In the genomic region with DNA sequence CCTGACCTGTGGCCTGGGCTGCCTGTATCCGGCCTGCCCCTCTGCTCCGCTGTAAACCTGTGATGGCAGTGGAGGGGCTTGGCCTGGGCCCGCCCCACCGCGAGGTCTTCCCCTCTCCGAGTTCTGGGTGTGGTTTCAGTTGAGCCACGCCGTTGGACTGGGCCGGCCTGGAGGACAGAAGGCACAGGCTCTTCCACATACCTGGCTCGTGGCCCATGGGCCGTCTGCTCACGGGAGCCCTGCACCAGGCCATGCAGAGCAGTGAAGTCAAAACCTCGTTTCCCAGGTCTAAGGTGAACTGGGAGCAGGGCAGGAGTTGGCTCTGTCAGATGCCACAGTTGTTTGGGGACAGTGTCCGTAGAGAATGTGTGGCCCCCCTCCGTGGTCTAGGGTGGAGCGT, we compare ENCODE assay signal across 20 cellular contexts. TPM values are rescaled to one million over a fixed set of nuclear protein-coding genes. Genes with fewer than 3 reads are reported as not detected.
DNase-seq lines count a peak whose midpoint lies in the region; ATAC-seq and TF ChIP-seq lines count a peak whose summit lies in the region.
"Had no signal": no experiment of that assay in that cellular context is flagged by ENCODE, and none has a peak within 500 bp of the region (broad histone marks: within the 10 kb centered on the region; RNA-seq: fewer than 3 reads in every experiment).

No MANE protein-coding gene starts in this region.

- H3K27ac ChIP-seq in endodermal cell (ENCODE audit: low read depth, low read length): no peak overlapping the region
- H3K27ac ChIP-seq: HL-60 had no signal

- CTCF ChIA-PET in WTC11 (lab: Charles Lee): no interaction called here

- intact Hi-C loops in sciatic nerve (cut with DNase I): no loop called here

- no peak overlapping the region for H3K9ac ChIP-seq in endodermal cell (ENCODE audit: extremely low read depth, low read length, poor library complexity, severe bottlenecking)

- no peak for ATAC-seq in WTC11
- ATAC-seq in sciatic nerve: peak; percentile 5
- ATAC-seq: GM23338, PC-3 had no signal

- no peak overlapping the region for H3K4me3 ChIP-seq in endodermal cell (ENCODE audit: low read length)
- H3K4me3 ChIP-seq: GM23338 had no signal

- no peaks in the 10 kb centered on the region for H3K36me3 ChIP-seq in endodermal cell (ENCODE audit: control insufficient read depth, insufficient read depth, low read length)

- peaks cover 5% of the 10 kb centered on the region for H3K4me1 ChIP-seq in endodermal cell (ENCODE audit: control insufficient read depth, insufficient read depth, low read length)

- H3K9me3 ChIP-seq in endodermal cell (ENCODE audit: control insufficient read depth, low read length): no peaks in the 10 kb centered on the region

- 93 to 96% methylated on average over 13 to 16 of the region's 16 CpGs for WGBS in endodermal cell (ENCODE audit: insufficient coverage in 1 of 2, insufficient read length in 1 of 2), 2 experiments

- DNase-seq in DMS 273 (lab: John Stamatoyannopoulos, UW; ENCODE audit: unreplicated experiment) (peak; percentile 67), DMS 273 treated with DMSO at 0.1 percent for 48 hours (lab: John Stamatoyannopoulos, UW) (no peak), WTC11 (ENCODE audit: low spot score) (no peak), endodermal cell (peak; percentile 36), sciatic nerve (ENCODE audit: low spot score) (no peak), globus pallidus (ENCODE audit: low spot score) (no peak), kidney glomerular epithelial cell (lab: John Stamatoyannopoulos, UW) (no peak), GF-D8 (lab: John Stamatoyannopoulos, UW) (no peak)
- DNase-seq: 8988T; CD4-positive, CD25-positive, alpha-beta regulatory T cell; DMS79 treated with DMSO at 0.1 percent for 48 hours; HCEC 1CT; NCI-H1417 treated with DMSO at 0.1 percent for 48 hours; NCI-H187 treated with DMSO at 0.1 percent for 48 hours; NCI-H226; NCI-H524 treated with DMSO at 0.1 percent for 48 hours; PC-3; RPMI8226 had no signal

- no peaks in the 10 kb centered on the region for H3K27me3 ChIP-seq in endodermal cell (ENCODE audit: control insufficient read depth, insufficient read depth, low read length, poor library complexity, severe bottlenecking)

- peak overlapping the region; percentile 85 for H3K27ac Mint-ChIP-seq in WTC11
- H3K27ac Mint-ChIP-seq in endodermal cell: no peak overlapping the region
- H3K27ac Mint-ChIP-seq: CD4-positive, CD25-positive, alpha-beta regulatory T cell; GM23338 had no signal

- H3K36me3 Mint-ChIP-seq in WTC11: no peaks in the 10 kb centered on the region
- H3K36me3 Mint-ChIP-seq in endodermal cell (ENCODE audit: low read depth): peaks cover 6% of the 10 kb centered on the region
- H3K36me3 Mint-ChIP-seq: CD4-positive, CD25-positive, alpha-beta regulatory T cell had no signal

- POLR2A ChIA-PET in WTC11 (lab: Charles Lee): interaction anchor here (0.6 kb wide), 1 partner anchor 184 kb away, joined by 5 read pairs; no protein-coding TSS in a partner anchor

- H3K9me3 Mint-ChIP-seq in WTC11 (no peaks in the 10 kb centered on the region), endodermal cell (no peaks in the 10 kb centered on the region)
- H3K9me3 Mint-ChIP-seq: CD4-positive, CD25-positive, alpha-beta regulatory T cell; GM23338 had no signal

- H3K27me3 Mint-ChIP-seq in WTC11 (ENCODE audit: low read depth) (no peaks in the 10 kb centered on the region), endodermal cell (ENCODE audit: insufficient read depth) (peaks cover 2% of the 10 kb centered on the region)
- H3K27me3 Mint-ChIP-seq: CD4-positive, CD25-positive, alpha-beta regulatory T cell had no signal

- H3K4me1 Mint-ChIP-seq in WTC11 (peaks cover 9% of the 10 kb centered on the region), endodermal cell (peaks cover 4% of the 10 kb centered on the region)

- TF ChIP-seq CTCF in WTC11 (IDR thresholded peaks at IDR 0.05): no peak
- TF ChIP-seq CTCF in endodermal cell (conservative IDR thresholded peaks at IDR 0.05): no peak

- H3K4me3 Mint-ChIP-seq in WTC11 (no peak overlapping the region), endodermal cell (no peak overlapping the region)
- H3K4me3 Mint-ChIP-seq: GM23338 had no signal

TF ChIP-seq in WTC11, 78 proteins besides CTCF, POLR2A, EP300 and RAD21 (continues in another document):
- TF ChIP-seq ZBTB43 (CRISPR knock-in tag; IDR thresholded peaks at IDR 0.05): no peak
- no peak for TF ChIP-seq ESRRA (CRISPR knock-in tag; IDR thresholded peaks at IDR 0.05; ENCODE audit: borderline replicate concordance)
- TF ChIP-seq, protein P1, sequence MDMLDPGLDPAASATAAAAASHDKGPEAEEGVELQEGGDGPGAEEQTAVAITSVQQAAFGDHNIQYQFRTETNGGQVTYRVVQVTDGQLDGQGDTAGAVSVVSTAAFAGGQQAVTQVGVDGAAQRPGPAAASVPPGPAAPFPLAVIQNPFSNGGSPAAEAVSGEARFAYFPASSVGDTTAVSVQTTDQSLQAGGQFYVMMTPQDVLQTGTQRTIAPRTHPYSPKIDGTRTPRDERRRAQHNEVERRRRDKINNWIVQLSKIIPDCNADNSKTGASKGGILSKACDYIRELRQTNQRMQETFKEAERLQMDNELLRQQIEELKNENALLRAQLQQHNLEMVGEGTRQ (CRISPR knock-in tag; IDR thresholded peaks at IDR 0.05): no peak
- TF ChIP-seq, protein P2, sequence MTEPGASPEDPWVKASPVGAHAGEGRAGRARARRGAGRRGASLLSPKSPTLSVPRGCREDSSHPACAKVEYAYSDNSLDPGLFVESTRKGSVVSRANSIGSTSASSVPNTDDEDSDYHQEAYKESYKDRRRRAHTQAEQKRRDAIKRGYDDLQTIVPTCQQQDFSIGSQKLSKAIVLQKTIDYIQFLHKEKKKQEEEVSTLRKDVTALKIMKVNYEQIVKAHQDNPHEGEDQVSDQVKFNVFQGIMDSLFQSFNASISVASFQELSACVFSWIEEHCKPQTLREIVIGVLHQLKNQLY (CRISPR knock-in tag; IDR thresholded peaks at IDR 0.05): no peak
- TF ChIP-seq, protein P3, sequence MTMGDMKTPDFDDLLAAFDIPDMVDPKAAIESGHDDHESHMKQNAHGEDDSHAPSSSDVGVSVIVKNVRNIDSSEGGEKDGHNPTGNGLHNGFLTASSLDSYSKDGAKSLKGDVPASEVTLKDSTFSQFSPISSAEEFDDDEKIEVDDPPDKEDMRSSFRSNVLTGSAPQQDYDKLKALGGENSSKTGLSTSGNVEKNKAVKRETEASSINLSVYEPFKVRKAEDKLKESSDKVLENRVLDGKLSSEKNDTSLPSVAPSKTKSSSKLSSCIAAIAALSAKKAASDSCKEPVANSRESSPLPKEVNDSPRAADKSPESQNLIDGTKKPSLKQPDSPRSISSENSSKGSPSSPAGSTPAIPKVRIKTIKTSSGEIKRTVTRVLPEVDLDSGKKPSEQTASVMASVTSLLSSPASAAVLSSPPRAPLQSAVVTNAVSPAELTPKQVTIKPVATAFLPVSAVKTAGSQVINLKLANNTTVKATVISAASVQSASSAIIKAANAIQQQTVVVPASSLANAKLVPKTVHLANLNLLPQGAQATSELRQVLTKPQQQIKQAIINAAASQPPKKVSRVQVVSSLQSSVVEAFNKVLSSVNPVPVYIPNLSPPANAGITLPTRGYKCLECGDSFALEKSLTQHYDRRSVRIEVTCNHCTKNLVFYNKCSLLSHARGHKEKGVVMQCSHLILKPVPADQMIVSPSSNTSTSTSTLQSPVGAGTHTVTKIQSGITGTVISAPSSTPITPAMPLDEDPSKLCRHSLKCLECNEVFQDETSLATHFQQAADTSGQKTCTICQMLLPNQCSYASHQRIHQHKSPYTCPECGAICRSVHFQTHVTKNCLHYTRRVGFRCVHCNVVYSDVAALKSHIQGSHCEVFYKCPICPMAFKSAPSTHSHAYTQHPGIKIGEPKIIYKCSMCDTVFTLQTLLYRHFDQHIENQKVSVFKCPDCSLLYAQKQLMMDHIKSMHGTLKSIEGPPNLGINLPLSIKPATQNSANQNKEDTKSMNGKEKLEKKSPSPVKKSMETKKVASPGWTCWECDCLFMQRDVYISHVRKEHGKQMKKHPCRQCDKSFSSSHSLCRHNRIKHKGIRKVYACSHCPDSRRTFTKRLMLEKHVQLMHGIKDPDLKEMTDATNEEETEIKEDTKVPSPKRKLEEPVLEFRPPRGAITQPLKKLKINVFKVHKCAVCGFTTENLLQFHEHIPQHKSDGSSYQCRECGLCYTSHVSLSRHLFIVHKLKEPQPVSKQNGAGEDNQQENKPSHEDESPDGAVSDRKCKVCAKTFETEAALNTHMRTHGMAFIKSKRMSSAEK (CRISPR knock-in tag; IDR thresholded peaks at IDR 0.05; ENCODE audit: borderline replicate concordance): no peak
- TF ChIP-seq IRF2 (CRISPR knock-in tag; IDR thresholded peaks at IDR 0.05; ENCODE audit: borderline replicate concordance, low read depth): no peak
- no peak for TF ChIP-seq GABPB1 (CRISPR knock-in tag; IDR thresholded peaks at IDR 0.05)

RNA-seq across cellular contexts. Expression of gene RNPS1, which starts 5.6 kb away (rescaled TPM):
- total RNA-seq in WTC11 (2021) (331 to 333 TPM (median 333 TPM) in 3 replicates), endodermal cell (100 to 1,000 TPM; 273 to 289 TPM), sciatic nerve (103 TPM)
- 236 TPM for polyA plus RNA-seq in endodermal cell (2013, experiment 1 of 2)
- polyA plus RNA-seq in endodermal cell (2013, experiment 2 of 2): 216 TPM

RNA-seq across cellular contexts. Expression of gene ECI1, which starts 22.1 kb away (rescaled TPM):
- total RNA-seq in WTC11 (2021): 100 to 110 TPM (median 106 TPM) in 3 replicates
- 10 to 100 TPM; 75.8 to 94.7 TPM for total RNA-seq in endodermal cell
- polyA plus RNA-seq in endodermal cell (2013, experiment 1 of 2): 81.0 TPM
- polyA plus RNA-seq in endodermal cell (2013, experiment 2 of 2): 77.4 TPM
- total RNA-seq in sciatic nerve: 37.6 TPM

RNA-seq across cellular contexts. Expression of gene DNASE1L2, which starts 37.2 kb away (rescaled TPM):
- total RNA-seq in WTC11 (2021) (0.66 to 1.1 TPM (median 1.0 TPM) in 3 replicates), endodermal cell (1 to 10 TPM in 1 of 2 donors, under 1 TPM in 1; 0.35 to 1.3 TPM), sciatic nerve (1.6 TPM)
- polyA plus RNA-seq in endodermal cell (2013, experiment 1 of 2): 0.53 TPM
- polyA plus RNA-seq in endodermal cell (2013, experiment 2 of 2): 0.83 TPM
- total RNA-seq: GM23338 had no signal
- polyA plus RNA-seq: CD4-positive, CD25-positive, alpha-beta regulatory T cell had no signal

RNA-seq across cellular contexts. Expression of gene E4F1, which starts 50.1 kb away (rescaled TPM):
- total RNA-seq in WTC11 (2021) (27.2 to 34.4 TPM (median 27.8 TPM) in 3 replicates), endodermal cell (10 to 100 TPM; 24.5 to 29.6 TPM), sciatic nerve (22.3 TPM)
- polyA plus RNA-seq in endodermal cell (2013, experiment 1 of 2): 25.0 TPM
- 18.9 TPM for polyA plus RNA-seq in endodermal cell (2013, experiment 2 of 2)

RNA-seq across cellular contexts. Expression of gene PGP, which starts 58.8 kb away (rescaled TPM):
- total RNA-seq in WTC11 (2021) (38.4 to 40.1 TPM (median 39.5 TPM) in 3 replicates), endodermal cell (10 to 100 TPM; 31.0 to 32.0 TPM), sciatic nerve (11.8 TPM)
- 32.6 TPM for polyA plus RNA-seq in endodermal cell (2013, experiment 1 of 2)
- polyA plus RNA-seq in endodermal cell (2013, experiment 2 of 2): 31.5 TPM

Comparison
In these comparisons a context has a peak if more than half of its experiments do, and no peak if none do; other contexts are left out.
1. DNase-seq: peak in DMS 273 (single experiment) and endodermal cell (single experiment); none in DMS 273 treated with DMSO at 0.1 percent for 48 hours (single experiment), WTC11 (single experiment), sciatic nerve (single experiment), globus pallidus (single experiment), kidney glomerular epithelial cell (single experiment) and GF-D8 (single experiment).